25 cellular contexts compared by ENCODE assay signal in genomic region chr10:84924131-84924530, GRCh38.
"Had no signal": no experiment of that assay in that cellular context is flagged by ENCODE, and none has a peak within 500 bp of the region (broad histone marks: within the 10 kb centered on the region; RNA-seq: fewer than 3 reads in every experiment).

No MANE protein-coding gene starts in this region.

- DNase-seq: activated CD4-positive, alpha-beta T cell treated with anti-CD3 and anti-CD28 coated beads for 36 hours; activated CD4-positive, alpha-beta T cell treated with anti-CD3 and anti-CD28 coated beads, Interleukin-2, amount 10 ng/mL, durations not matched to agents 7 days and 5 days; activated CD4-positive, alpha-beta T cell treated with anti-CD3 and anti-CD28 coated beads, Interleukin-2, amount 50 U/mL, for 48 hours; activated CD8-positive, alpha-beta T cell treated with anti-CD3 and anti-CD28 coated beads, Interleukin-2, amount 10 ng/mL, durations not matched to agents 7 days and 5 days; activated gamma-delta T cell treated with Interleukin-2 at 50 U/mL for 16 hours; activated naive CD4-positive, alpha-beta T cell treated with anti-CD3 and anti-CD28 coated beads for 36 hours; activated T-cell treated with anti-CD3 and anti-CD28 coated beads, Interleukin-2, amount 50 U/mL, for 4 hours; adrenal gland; body of pancreas; caudate nucleus; Kasumi-1; KG1; MM.1S; MV-4-11; NCI-H1092 treated with DMSO at 0.1 percent for 48 hours; NCI-H1417; NCI-H1694; NCI-H2081 treated with DMSO at 0.1 percent for 48 hours; NCI-H2171; NCI-H524; NCI-H774; SHP77; SJCRH30 had no signal

- H3K4me3 ChIP-seq: adrenal gland, body of pancreas, breast epithelium, SJCRH30, SK-N-MC had no signal

- H3K36me3 ChIP-seq: adrenal gland, breast epithelium, SJCRH30 had no signal

- H3K4me1 ChIP-seq: adrenal gland, body of pancreas, breast epithelium, SJCRH30 had no signal

- H3K27me3 ChIP-seq: adrenal gland, body of pancreas, breast epithelium, SJCRH30 had no signal

- H3K27ac ChIP-seq: adrenal gland, body of pancreas, breast epithelium, SJCRH30, SK-N-MC had no signal
